8 cellular contexts compared by ENCODE assay signal in the genomic region with DNA sequence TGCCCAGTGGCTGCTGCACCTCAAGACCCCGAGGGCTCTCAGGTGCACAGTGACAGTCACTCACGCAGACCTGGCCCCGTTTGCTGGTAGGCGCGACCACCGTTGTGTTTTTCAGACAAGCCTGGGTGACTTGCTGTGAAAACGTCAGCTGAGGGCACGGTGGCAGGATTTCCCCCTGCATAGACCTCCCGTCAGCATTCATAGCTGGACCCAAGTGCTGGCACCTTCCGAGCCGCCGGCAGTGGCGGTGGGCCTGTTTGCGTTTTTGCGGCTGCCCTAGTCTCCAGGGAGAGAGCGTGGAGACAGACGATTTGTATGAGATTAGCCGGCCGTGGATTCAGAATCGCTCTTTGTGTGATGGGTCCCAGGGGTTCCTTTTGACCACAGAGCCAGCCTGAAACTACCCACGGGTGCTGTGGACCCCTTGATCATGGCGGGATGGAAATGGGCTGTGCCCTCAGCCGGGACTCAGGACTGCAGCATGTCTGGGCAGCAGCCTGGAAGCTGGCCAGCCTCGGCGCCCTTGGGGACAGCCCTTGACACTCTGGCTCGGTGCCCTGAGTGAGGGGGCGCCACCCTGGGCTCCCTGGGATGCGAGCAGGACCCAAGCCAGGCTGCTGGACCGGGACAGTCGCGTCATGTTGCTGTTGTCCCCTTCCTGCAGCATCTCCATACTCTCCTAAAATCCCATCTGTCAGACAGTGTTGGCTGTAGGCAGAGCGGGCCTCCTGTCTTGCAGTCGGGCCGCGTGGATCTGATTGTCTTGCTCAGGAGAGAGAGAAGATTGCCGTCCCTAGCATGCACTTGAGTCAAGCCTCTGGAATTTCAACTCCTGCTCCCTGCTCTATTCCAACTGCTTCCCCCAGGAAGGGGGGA. TPM values are rescaled to one million over a fixed set of nuclear protein-coding genes. Genes with fewer than 3 reads are reported as not detected.
DNase-seq lines count a peak whose midpoint lies in the region; ATAC-seq, FAIRE-seq and TF ChIP-seq lines count a peak whose summit lies in the region.
"Had no signal": no experiment of that assay in that cellular context is flagged by ENCODE, and none has a peak within 500 bp of the region (broad histone marks: within the 10 kb centered on the region; RNA-seq: fewer than 3 reads in every experiment).

No MANE protein-coding gene starts in this region.

- peaks cover 3% of the 10 kb centered on the region for H3K36me3 Mint-ChIP-seq in memory B cell

- peaks cover 33% of the 10 kb centered on the region for H3K4me1 Mint-ChIP-seq in memory B cell

- peak; percentile 42 for ATAC-seq in memory B cell (ENCODE audit: low read depth)
- ATAC-seq in upper lobe of left lung (ENCODE audit: low FRiP score in 2 of 2), result peak in 1 of 2 donors; percentile 62
- no peak for ATAC-seq in GM21723 (IDR thresholded peaks at IDR 0.05; ENCODE audit: unreplicated experiment)

- TF ChIP-seq CTCF in upper lobe of left lung (IDR thresholded peaks at IDR 0.05), result no peak

- H3K27ac Mint-ChIP-seq in memory B cell, result peak overlapping the region; percentile 79
- H3K27ac Mint-ChIP-seq: stimulated activated naive CD8-positive, alpha-beta T cell treated with anti-CD3 and anti-CD28 coated beads, Interleukin-15, Interleukin-2, amounts not matched to agents 100 ng/mL and 50 ng/mL, for 24 hours had no signal

- no peaks in the 10 kb centered on the region for H3K9me3 ChIP-seq in upper lobe of left lung

- no peak overlapping the region for H3K4me3 Mint-ChIP-seq in memory B cell
- H3K4me3 Mint-ChIP-seq: stimulated activated naive CD8-positive, alpha-beta T cell treated with anti-CD3 and anti-CD28 coated beads, Interleukin-15, Interleukin-2, amounts not matched to agents 100 ng/mL and 50 ng/mL, for 24 hours had no signal

- peak overlapping the region; percentile 85 for H3K27ac ChIP-seq in caudate nucleus (ENCODE audit: low read depth, low read length)
- H3K27ac ChIP-seq in upper lobe of left lung, result peak overlapping the region; percentile 83 to 90 (median 88)

- peak overlapping the region in 1 of 4 donors; percentile 12 for H3K4me3 ChIP-seq in upper lobe of left lung

- TF ChIP-seq EP300 in upper lobe of left lung (IDR thresholded peaks at IDR 0.05), result no peak

- TF ChIP-seq POLR2A in upper lobe of left lung (IDR thresholded peaks at IDR 0.05), result no peak

- H3K27me3 ChIP-seq in upper lobe of left lung, result no peaks in the 10 kb centered on the region

- FAIRE-seq in HTR-8/SVneo (lab: Jason Lieb, UNC), result no peak

- peaks cover 62 to 73% (median 65%) of the 10 kb centered on the region in 4 donors for H3K4me1 ChIP-seq in upper lobe of left lung

- no peaks in the 10 kb centered on the region for H3K9me3 Mint-ChIP-seq in memory B cell
- H3K9me3 Mint-ChIP-seq: stimulated activated naive CD8-positive, alpha-beta T cell treated with anti-CD3 and anti-CD28 coated beads, Interleukin-15, Interleukin-2, amounts not matched to agents 100 ng/mL and 50 ng/mL, for 24 hours had no signal

- no peaks in the 10 kb centered on the region for H3K27me3 Mint-ChIP-seq in memory B cell
- H3K27me3 Mint-ChIP-seq: stimulated activated naive CD8-positive, alpha-beta T cell treated with anti-CD3 and anti-CD28 coated beads, Interleukin-15, Interleukin-2, amounts not matched to agents 100 ng/mL and 50 ng/mL, for 24 hours had no signal

- peak; percentile 74 for DNase-seq in HTR-8/SVneo (ENCODE audit: insufficient read length, low spot score)
- peak in 4 of 61 donors; percentile 19 to 50 (median 24) for DNase-seq in caudate nucleus (lab: John Stamatoyannopoulos, UW)
- peak in 1 of 2 donors; percentile 43 for DNase-seq in memory B cell (ENCODE audit: low spot score in 2 of 2)
- peak in 1 of 2 donors; percentile 78 for DNase-seq in upper lobe of left lung
- DNase-seq in stimulated activated CD8-positive, alpha-beta memory T cell treated with anti-CD3 and anti-CD28 coated beads, Interleukin-4, amount 100 ng/mL, for 48 hours, result no peak
- DNase-seq in DMS53 (lab: John Stamatoyannopoulos, UW), result no peak

- H3K36me3 ChIP-seq in upper lobe of left lung, result no peaks in the 10 kb centered on the region

- 62% methylated on average over 27 of the region's 36 CpGs; no CpG with 5 or more reads in 1 of the 2 donors for WGBS in upper lobe of left lung, 2 donors

RNA-seq across cellular contexts. Expression of gene KDM4B, which starts 8.6 kb away (rescaled TPM):
- 100 to 1,000 TPM in 1 of 6 donors, 10 to 100 TPM in 5; 28.1 to 112 (median 38.2) TPM for total RNA-seq in upper lobe of left lung
